Comparison of ENCODE assay signal across 18 cellular contexts in the genomic region with DNA sequence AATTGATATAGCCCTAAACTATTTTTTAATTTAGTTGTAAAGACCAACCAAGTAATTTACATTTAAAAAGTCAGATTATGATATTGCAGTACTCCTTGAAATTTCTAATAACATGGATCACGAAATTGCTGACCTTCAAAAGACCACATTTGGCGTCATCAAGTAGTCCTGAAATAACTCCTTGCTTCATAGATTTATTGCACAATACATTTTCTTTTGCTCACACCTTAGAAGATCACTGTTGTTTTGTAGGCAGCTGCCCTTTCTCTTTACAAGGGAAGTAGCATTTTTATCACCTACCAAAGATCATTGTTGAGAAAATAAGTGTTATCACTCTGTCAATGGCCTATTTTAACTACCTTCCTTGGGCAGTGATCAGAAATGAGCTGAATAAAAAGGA.
"Had no signal": no experiment of that assay in that cellular context is flagged by ENCODE, and none has a peak within 500 bp of the region (broad histone marks: within the 10 kb centered on the region; RNA-seq: fewer than 3 reads in every experiment).

No MANE protein-coding gene starts in this region.

- H3K79me2 ChIP-seq: hepatocyte had no signal

- H3K27ac ChIP-seq: colonic mucosa, gastroesophageal sphincter, hepatocyte, psoas muscle, skin epidermis, thyroid gland had no signal

- H3K9me3 ChIP-seq: colonic mucosa, psoas muscle, thyroid gland had no signal

- FAIRE-seq: urothelium cell line had no signal

- H2AFZ ChIP-seq: hepatocyte had no signal

- H3K4me2 ChIP-seq: hepatocyte had no signal

- H3K36me3 Mint-ChIP-seq: naive B cell, type B pancreatic cell had no signal

- H3K4me3 ChIP-seq: colonic mucosa, gastroesophageal sphincter, hepatocyte, psoas muscle, skin epidermis, thyroid gland had no signal

- H3K27me3 Mint-ChIP-seq: naive B cell, type B pancreatic cell had no signal

- H3K4me1 Mint-ChIP-seq: naive B cell had no signal

- H3K4me1 ChIP-seq: colonic mucosa, gastroesophageal sphincter, psoas muscle, thyroid gland had no signal

- H3K27ac Mint-ChIP-seq: naive B cell, nephron, type B pancreatic cell had no signal

- H3K4me3 Mint-ChIP-seq: naive B cell, nephron, type B pancreatic cell had no signal

- ATAC-seq: gastroesophageal sphincter, left colon, psoas muscle, sciatic nerve had no signal

- H3K36me3 ChIP-seq: colonic mucosa, gastroesophageal sphincter, thyroid gland had no signal

- H3K27me3 ChIP-seq: colonic mucosa, gastroesophageal sphincter, hepatocyte, thyroid gland had no signal

- DNase-seq: cerebellar nuclear complex; colonic mucosa; effector CD4-positive, alpha-beta T cell; foreskin fibroblast; left colon; naive B cell; psoas muscle; retina; stimulated activated CD4-positive, alpha-beta T cell treated with anti-CD3 and anti-CD28 coated beads, Interleukin-2, amount 100 ng/mL, for 24 hours; stimulated activated naive CD4-positive, alpha-beta T cell; thyroid gland had no signal
